ENCODE assay signal across 8 cellular contexts in genomic region chr1:50423670-50424000, GRCh38. TPM values are rescaled to one million over a fixed set of nuclear protein-coding genes. Genes with fewer than 3 reads are reported as not detected.
DNase-seq lines count a peak whose midpoint lies in the region; ATAC-seq and TF ChIP-seq lines count a peak whose summit lies in the region.

No MANE protein-coding gene starts in this region.

- intact Hi-C loops in psoas muscle (cut with DNase I): no loop called here

- H3K36me3 Mint-ChIP-seq in IgD-negative memory B cell: no peaks in the 10 kb centered on the region

- TF ChIP-seq CTCF in GM10266 (IDR thresholded peaks at IDR 0.05; ENCODE audit: control insufficient read depth, insufficient read depth, low read depth, missing control alignments): no peak
- no peak for TF ChIP-seq CTCF in psoas muscle (IDR thresholded peaks at IDR 0.05)

- H3K36me3 ChIP-seq in duodenal mucosa (ENCODE audit: control insufficient read depth in 1 of 2, insufficient read depth in 2 of 2, low read length in 2 of 2) (no peaks in the 10 kb centered on the region), psoas muscle (ENCODE audit: insufficient read depth in 1 of 2, low read depth in 1 of 2) (no peaks in the 10 kb centered on the region)

- H3K4me1 Mint-ChIP-seq in IgD-negative memory B cell: peaks cover 17 to 29% (median 23%) of the 10 kb centered on the region in 3 donors

- H3K27ac Mint-ChIP-seq in IgD-negative memory B cell: peak overlapping the region; percentile 77 to 93 (median 88)

- ATAC-seq in psoas muscle (peak in 3 of 4 donors; percentile 12 to 31 (median 23)), HG03135 (IDR thresholded peaks at IDR 0.05; ENCODE audit: unreplicated experiment) (no peak)

- in situ Hi-C loops in KBM-7 (cut with MboI; ENCODE audit: low pct_unique_long_range_greater_than_20kb, low sequenced_read_pairs): no loop called here

- H3K9ac ChIP-seq in duodenal mucosa (ENCODE audit: low read depth in 1 of 2, low read length in 2 of 2): no peak overlapping the region

- H3K4me3 Mint-ChIP-seq in IgD-negative memory B cell: peak overlapping the region; percentile 83 to 92 (median 90)

- WGBS in psoas muscle, 3 donors: 0 to 4% (median 2%) methylated on average over 23 of the region's 23 CpGs

- H3K27ac ChIP-seq in duodenal mucosa (ENCODE audit: low read depth, low read length): no peak overlapping the region
- H3K27ac ChIP-seq in psoas muscle: no peak overlapping the region

- peaks cover 79% of the 10 kb centered on the region for H3K27me3 Mint-ChIP-seq in IgD-negative memory B cell

- H3K27me3 ChIP-seq in duodenal mucosa (ENCODE audit: control insufficient read depth in 1 of 2, insufficient read depth in 2 of 2, low read length in 2 of 2): peaks cover 92 to 94% of the 10 kb centered on the region in 2 donors
- peaks cover 5 to 100% (median 76%) of the 10 kb centered on the region in 3 donors for H3K27me3 ChIP-seq in psoas muscle (ENCODE audit: insufficient read depth in 3 of 3, low read length in 2 of 3)

- peaks cover 12 to 27% of the 10 kb centered on the region in 2 donors for H3K4me1 ChIP-seq in duodenal mucosa (ENCODE audit: control insufficient read depth in 1 of 2, insufficient read depth in 2 of 2, low read length in 2 of 2)
- H3K4me1 ChIP-seq in psoas muscle: peaks cover 15% of the 10 kb centered on the region

- peak; percentile 75 for DNase-seq in GM10266 (ENCODE audit: extremely low spot score)
- no peak for DNase-seq in psoas muscle
- DNase-seq in UCSD-AML1 (lab: John Stamatoyannopoulos, UW; ENCODE audit: unreplicated experiment): no peak
- no peak for DNase-seq in activated effector memory CD4-positive, alpha-beta T cell treated with anti-CD3 and anti-CD28 coated beads, Interleukin-2, amount 50 U/mL, for 16 hours
- no peak for DNase-seq in KBM-7

- peaks cover 0 to 15% (median 2%) of the 10 kb centered on the region in 3 donors for H3K9me3 Mint-ChIP-seq in IgD-negative memory B cell

- no peaks in the 10 kb centered on the region for H3K9me3 ChIP-seq in duodenal mucosa (ENCODE audit: control insufficient read depth in 1 of 2, low read length in 2 of 2)
- no peaks in the 10 kb centered on the region for H3K9me3 ChIP-seq in psoas muscle

- peak overlapping the region; percentile 59 to 71 for H3K4me3 ChIP-seq in duodenal mucosa (ENCODE audit: low read depth in 1 of 2, low read length in 2 of 2)
- H3K4me3 ChIP-seq in psoas muscle: peak overlapping the region; percentile 55

RNA-seq across cellular contexts. Expression of gene DMRTA2, which starts 0.4 kb away (rescaled TPM):
- polyA plus RNA-seq in IgD-negative memory B cell: not detected
- total RNA-seq in psoas muscle: not detected
- under 1 TPM in 1 of 3 donors, not detected in 2; 0.01 TPM for polyA plus RNA-seq in psoas muscle
